11 cellular contexts compared by ENCODE assay signal in genomic region chr21:22223385-22223784, GRCh38.
DNase-seq lines count a peak whose midpoint lies in the region; ATAC-seq lines count a peak whose summit lies in the region.
"Had no signal": no experiment of that assay in that cellular context is flagged by ENCODE, and none has a peak within 500 bp of the region (broad histone marks: within the 10 kb centered on the region; RNA-seq: fewer than 3 reads in every experiment).

No MANE protein-coding gene starts in this region.

- no peak overlapping the region for H3K4me3 Mint-ChIP-seq in memory B cell
- H3K4me3 Mint-ChIP-seq in T-helper 2 cell treated with Interferon-gamma antibody and Interleukin-4, amounts not matched to agents 5 μg/mL and 100 μg/mL, for 36 hours, result no peak overlapping the region

- ATAC-seq in GM18870 (IDR thresholded peaks at IDR 0.05; ENCODE audit: unreplicated experiment) (peak; percentile 93), GM21737 (IDR thresholded peaks at IDR 0.05; ENCODE audit: unreplicated experiment) (peak; percentile 77), HG03432 (IDR thresholded peaks at IDR 0.05; ENCODE audit: unreplicated experiment) (peak; percentile 93), memory B cell (ENCODE audit: low read depth) (peak; percentile 62), HG03439 (IDR thresholded peaks at IDR 0.05; ENCODE audit: unreplicated experiment) (no peak)
- ATAC-seq: left ventricle myocardium superior, right cardiac atrium had no signal

- no peaks in the 10 kb centered on the region for H3K36me3 Mint-ChIP-seq in memory B cell
- H3K36me3 Mint-ChIP-seq in T-helper 2 cell treated with Interferon-gamma antibody and Interleukin-4, amounts not matched to agents 5 μg/mL and 100 μg/mL, for 36 hours (ENCODE audit: low read depth), result no peaks in the 10 kb centered on the region

- DNase-seq in memory B cell (ENCODE audit: low spot score in 2 of 2) (no peak), NCI-H69 (lab: John Stamatoyannopoulos, UW) (no peak), glomerular visceral epithelial cell (ENCODE audit: extremely low spot score) (no peak)
- no peak for DNase-seq in T-helper 2 cell treated with Interferon-gamma antibody and Interleukin-4, amounts not matched to agents 5 μg/mL and 100 μg/mL, for 36 hours (ENCODE audit: low spot score)
- DNase-seq: left ventricle myocardium superior, NCI-H1105 treated with DMSO at 0.1 percent for 48 hours, right cardiac atrium had no signal

- no peaks in the 10 kb centered on the region for H3K9me3 Mint-ChIP-seq in memory B cell
- no peaks in the 10 kb centered on the region for H3K9me3 Mint-ChIP-seq in T-helper 2 cell treated with Interferon-gamma antibody and Interleukin-4, amounts not matched to agents 5 μg/mL and 100 μg/mL, for 36 hours

- H3K4me1 Mint-ChIP-seq in memory B cell, result peaks cover 2% of the 10 kb centered on the region
- H3K4me1 Mint-ChIP-seq in T-helper 2 cell treated with Interferon-gamma antibody and Interleukin-4, amounts not matched to agents 5 μg/mL and 100 μg/mL, for 36 hours (ENCODE audit: low read depth), result no peaks in the 10 kb centered on the region

- no peak overlapping the region for H3K27ac Mint-ChIP-seq in memory B cell
- no peak overlapping the region for H3K27ac Mint-ChIP-seq in T-helper 2 cell treated with Interferon-gamma antibody and Interleukin-4, amounts not matched to agents 5 μg/mL and 100 μg/mL, for 36 hours

- no peaks in the 10 kb centered on the region for H3K27me3 Mint-ChIP-seq in memory B cell
- no peaks in the 10 kb centered on the region for H3K27me3 Mint-ChIP-seq in T-helper 2 cell treated with Interferon-gamma antibody and Interleukin-4, amounts not matched to agents 5 μg/mL and 100 μg/mL, for 36 hours (ENCODE audit: low read depth)
